1 cellular context compared by ENCODE assay signal in genomic region chr3:8450618-8451017, GRCh38.
TF ChIP-seq lines count a peak whose summit lies in the region.

No MANE protein-coding gene starts in this region.

TF ChIP-seq in H1, 55 proteins besides CTCF, POLR2A, EP300 and RAD21:
- no peak for TF ChIP-seq JUND (IDR thresholded peaks at IDR 0.05; ENCODE audit: low read length)
- TF ChIP-seq POLR2AphosphoS5 (IDR thresholded peaks at IDR 0.05; ENCODE audit: low read depth, low read length): no peak
- TF ChIP-seq RNF2 (IDR thresholded peaks at IDR 0.05; ENCODE audit: borderline replicate concordance, low read depth, low read length, missing control alignments, poor library complexity, severe bottlenecking): no peak
- no peak for TF ChIP-seq BRCA1 (IDR thresholded peaks at IDR 0.05; ENCODE audit: low read depth, low read length)
- no peak for TF ChIP-seq EGR1 (IDR thresholded peaks at IDR 0.05; ENCODE audit: borderline replicate concordance, low read depth, low read length)
- no peak for TF ChIP-seq SUZ12 (IDR thresholded peaks at IDR 0.05; ENCODE audit: low read length)
TF ChIP-seq in H1: peak in this region for 0.
